Comparison of ENCODE assay signal across 17 cellular contexts in genomic region chr19:2734589-2735288, GRCh38. TPM values are rescaled to one million over a fixed set of nuclear protein-coding genes. Genes with fewer than 3 reads are reported as not detected.
"Had no signal": no experiment of that assay in that cellular context is flagged by ENCODE, and none has a peak within 500 bp of the region (broad histone marks: within the 10 kb centered on the region; RNA-seq: fewer than 3 reads in every experiment).

No MANE protein-coding gene starts in this region.

- H3K27me3 Mint-ChIP-seq: activated naive CD8-positive, alpha-beta T cell treated with anti-CD3 and anti-CD28 coated beads, Interleukin-2, amount 10 ng/mL, durations not matched to agents 7 days and 5 days; stimulated activated naive CD8-positive, alpha-beta T cell treated with anti-CD3 and anti-CD28 coated beads, Interleukin-15, amount 100 ng/mL, for 72 hours had no signal

- H3K4me1 ChIP-seq: upper lobe of right lung had no signal

- H3K9me3 Mint-ChIP-seq: activated naive CD8-positive, alpha-beta T cell treated with anti-CD3 and anti-CD28 coated beads, Interleukin-2, amount 10 ng/mL, durations not matched to agents 7 days and 5 days; stimulated activated naive CD8-positive, alpha-beta T cell treated with anti-CD3 and anti-CD28 coated beads, Interleukin-15, amount 100 ng/mL, for 72 hours had no signal

- ATAC-seq: activated CD8-positive, alpha-beta T cell treated with anti-CD3 and anti-CD28 coated beads, Interleukin-2, amount 10 ng/mL, durations not matched to agents 7 days and 5 days; pancreas; stimulated activated naive CD8-positive, alpha-beta T cell treated with anti-CD3 and anti-CD28 coated beads, Interleukin-15, amount 100 ng/mL, for 72 hours; upper lobe of right lung had no signal

- H3K9me3 ChIP-seq: esophagus squamous epithelium, pancreas, testis, upper lobe of right lung had no signal

- H3K27me3 ChIP-seq: dorsolateral prefrontal cortex, esophagus squamous epithelium, pancreas, testis, upper lobe of right lung had no signal

- H3K27ac Mint-ChIP-seq: activated CD8-positive, alpha-beta T cell treated with anti-CD3 and anti-CD28 coated beads, Interleukin-2, amount 10 ng/mL, durations not matched to agents 7 days and 5 days; activated naive CD8-positive, alpha-beta T cell treated with anti-CD3 and anti-CD28 coated beads, Interleukin-2, amount 10 ng/mL, durations not matched to agents 7 days and 5 days; stimulated activated naive CD8-positive, alpha-beta T cell treated with anti-CD3 and anti-CD28 coated beads, Interleukin-15, amount 100 ng/mL, for 72 hours had no signal

- DNase-seq: activated CD4-positive, alpha-beta T cell treated with anti-CD3 and anti-CD28 coated beads for 4 hours; activated CD8-positive, alpha-beta memory T cell treated with anti-CD3 and anti-CD28 coated beads, Interleukin-2, amount 50 U/mL, for 48 hours; activated CD8-positive, alpha-beta T cell treated with anti-CD3 and anti-CD28 coated beads, Interleukin-2, amount 10 ng/mL, durations not matched to agents 7 days and 5 days; activated naive CD8-positive, alpha-beta T cell treated with anti-CD3 and anti-CD28 coated beads, Interleukin-2, amount 10 ng/mL, durations not matched to agents 7 days and 5 days; esophagus squamous epithelium; foreskin fibroblast; head of caudate nucleus; left cardiac atrium; pancreas; stimulated activated CD4-positive, alpha-beta T cell treated with anti-CD3 and anti-CD28 coated beads, Interleukin-2, amount 100 ng/mL, for 48 hours; stimulated activated naive CD8-positive, alpha-beta T cell treated with anti-CD3 and anti-CD28 coated beads, Interleukin-15, amount 100 ng/mL, for 72 hours; SW 1271; T1000; testis; upper lobe of right lung; WERI-Rb-1 had no signal

- H3K4me3 ChIP-seq: dorsolateral prefrontal cortex, esophagus squamous epithelium, pancreas, testis, upper lobe of right lung had no signal

- H3K27ac ChIP-seq: esophagus squamous epithelium, pancreas, testis, upper lobe of right lung, WERI-Rb-1 had no signal

- H3K4me3 Mint-ChIP-seq: activated CD8-positive, alpha-beta T cell treated with anti-CD3 and anti-CD28 coated beads, Interleukin-2, amount 10 ng/mL, durations not matched to agents 7 days and 5 days; activated naive CD8-positive, alpha-beta T cell treated with anti-CD3 and anti-CD28 coated beads, Interleukin-2, amount 10 ng/mL, durations not matched to agents 7 days and 5 days; stimulated activated naive CD8-positive, alpha-beta T cell treated with anti-CD3 and anti-CD28 coated beads, Interleukin-15, amount 100 ng/mL, for 72 hours had no signal

RNA-seq across cellular contexts. Expression of gene DIRAS1, which starts 13.6 kb away (rescaled TPM):
- total RNA-seq: activated CD8-positive, alpha-beta T cell treated with anti-CD3 and anti-CD28 coated beads, Interleukin-2, amount 10 ng/mL, durations not matched to agents 7 days and 5 days; activated naive CD8-positive, alpha-beta T cell treated with anti-CD3 and anti-CD28 coated beads, Interleukin-2, amount 10 ng/mL, durations not matched to agents 7 days and 5 days had no signal
